Comparison of ENCODE assay signal across 7 cellular contexts in genomic region chr10:56266120-56266519, GRCh38.
"Had no signal": no experiment of that assay in that cellular context is flagged by ENCODE, and none has a peak within 500 bp of the region (broad histone marks: within the 10 kb centered on the region; RNA-seq: fewer than 3 reads in every experiment).

No MANE protein-coding gene starts in this region.

- H3K4me3 Mint-ChIP-seq: IgD-negative memory B cell had no signal

- FAIRE-seq: HTR-8/SVneo had no signal

- H3K4me2 ChIP-seq: KMS-11 had no signal

- H3K27ac ChIP-seq: HL-60, KMS-11 had no signal

- DNase-seq: IMR-90, KBM-7, KG1 had no signal

- H3K27ac Mint-ChIP-seq: IgD-negative memory B cell had no signal

- H3K27me3 Mint-ChIP-seq: IgD-negative memory B cell had no signal

- H3K9ac ChIP-seq: KMS-11 had no signal
